ENCODE assay signal across 22 cellular contexts in genomic region chr2:228102949-228103348, GRCh38.
A peak's percentile ranks its signal among the peaks of the same experiment; 100 is the strongest.
DNase-seq lines count a peak whose midpoint lies in the region; ATAC-seq and TF ChIP-seq lines count a peak whose summit lies in the region.
"Had no signal": no experiment of that assay in that cellular context is flagged by ENCODE, and none has a peak within 500 bp of the region (broad histone marks: within the 10 kb centered on the region; RNA-seq: fewer than 3 reads in every experiment).

No MANE protein-coding gene starts in this region.

- H3K36me3 Mint-ChIP-seq in activated CD4-positive, alpha-beta T cell treated with anti-CD3 and anti-CD28 coated beads for 36 hours (ENCODE audit: low read depth), result no peaks in the 10 kb centered on the region
- peaks cover 7% of the 10 kb centered on the region; the same call in 2 of the 3 replicates for H3K36me3 Mint-ChIP-seq in GM23338 (ENCODE audit: low read depth)
- H3K36me3 Mint-ChIP-seq: activated naive CD4-positive, alpha-beta T cell treated with anti-CD3 and anti-CD28 coated beads, Interleukin-2, amount 10 ng/mL, durations not matched to agents 7 days and 5 days; naive B cell had no signal

- intact Hi-C loops in activated CD4-positive, alpha-beta T cell treated with anti-CD3 and anti-CD28 coated beads for 36 hours (cut with DNase I, micrococcal nuclease), result no loop called here
- intact Hi-C loops in mammary epithelial cell (cut with micrococcal nuclease), result no loop called here

- no peaks in the 10 kb centered on the region for H3K36me3 ChIP-seq in GM23338 (ENCODE audit: insufficient read depth)
- H3K36me3 ChIP-seq in mammary epithelial cell (ENCODE audit: insufficient read depth, low read length), result no peaks in the 10 kb centered on the region
- H3K36me3 ChIP-seq: SJCRH30, upper lobe of right lung, WERI-Rb-1 had no signal

- no peak overlapping the region for H3K9ac ChIP-seq in mammary epithelial cell (ENCODE audit: insufficient read depth, low read length)

- H3K9me3 ChIP-seq in mammary epithelial cell (replicated peaks; ENCODE audit: insufficient read depth, low read length), result no peaks in the 10 kb centered on the region
- H3K9me3 ChIP-seq: SJCRH30, upper lobe of right lung had no signal

- DNase-seq in activated CD4-positive, alpha-beta T cell treated with anti-CD3 and anti-CD28 coated beads for 36 hours, result peak; percentile 29
- no peak for DNase-seq in activated CD4-positive, alpha-beta T cell treated with anti-CD3 and anti-CD28 coated beads, Interleukin-2, amount 50 U/mL, for 1 hour
- DNase-seq in GM23338 (ENCODE audit: low spot score) (no peak), HT1080 (ENCODE audit: low read depth) (peak; percentile 58), mammary epithelial cell (peak; percentile 52), NCI-H82 (lab: John Stamatoyannopoulos, UW) (no peak)
- DNase-seq in stimulated activated naive CD4-positive, alpha-beta T cell treated with Interleukin-2 at 50 U/mL for 16 hours (lab: John Stamatoyannopoulos, UW), result no peak
- DNase-seq: activated naive CD4-positive, alpha-beta T cell treated with anti-CD3 and anti-CD28 coated beads, Interleukin-2, amount 10 ng/mL, durations not matched to agents 7 days and 5 days; activated T-cell treated with anti-CD3 and anti-CD28 coated beads, Interleukin-2, amount 50 U/mL, for 24 hours; AML-193; cerebellar nuclear complex; effector CD8-positive, alpha-beta T cell; mesenchymal stem cell; naive B cell; NCI-H524; SJCRH30; T-helper 2 cell; upper lobe of right lung; WERI-Rb-1 had no signal

- no peaks in the 10 kb centered on the region for H3K79me2 ChIP-seq in GM23338 (replicated peaks; ENCODE audit: insufficient read depth)
- H3K79me2 ChIP-seq in mammary epithelial cell (ENCODE audit: insufficient read depth, low read length), result no peaks in the 10 kb centered on the region

- no peaks in the 10 kb centered on the region for H3K4me1 Mint-ChIP-seq in activated CD4-positive, alpha-beta T cell treated with anti-CD3 and anti-CD28 coated beads for 36 hours
- H3K4me1 Mint-ChIP-seq in GM23338, result peaks cover 2% of the 10 kb centered on the region; the same call in 2 of the 3 replicates
- H3K4me1 Mint-ChIP-seq: activated naive CD4-positive, alpha-beta T cell treated with anti-CD3 and anti-CD28 coated beads, Interleukin-2, amount 10 ng/mL, durations not matched to agents 7 days and 5 days; naive B cell had no signal

- POLR2A ChIA-PET in activated CD4-positive, alpha-beta T cell treated with anti-CD3 and anti-CD28 coated beads for 36 hours (lab: Charles Lee), result no interaction called here

- in situ Hi-C loops in mammary epithelial cell (cut with MboI; ENCODE audit: low sequenced_read_pairs in 2 of 2), result no loop called here

- no peak overlapping the region for H3K4me3 Mint-ChIP-seq in activated CD4-positive, alpha-beta T cell treated with anti-CD3 and anti-CD28 coated beads for 36 hours
- no peak overlapping the region for H3K4me3 Mint-ChIP-seq in GM23338
- H3K4me3 Mint-ChIP-seq: activated naive CD4-positive, alpha-beta T cell treated with anti-CD3 and anti-CD28 coated beads, Interleukin-2, amount 10 ng/mL, durations not matched to agents 7 days and 5 days; activated T-cell treated with anti-CD3 and anti-CD28 coated beads, Interleukin-2, amount 50 U/mL, for 24 hours; naive B cell had no signal

- H3K4me2 ChIP-seq in GM23338 (no peak overlapping the region), mammary epithelial cell (ENCODE audit: insufficient read depth, low read depth, low read length) (no peak overlapping the region)

- H3K27ac Mint-ChIP-seq in activated CD4-positive, alpha-beta T cell treated with anti-CD3 and anti-CD28 coated beads for 36 hours, result no peak overlapping the region
- no peak overlapping the region for H3K27ac Mint-ChIP-seq in GM23338
- H3K27ac Mint-ChIP-seq: activated naive CD4-positive, alpha-beta T cell treated with anti-CD3 and anti-CD28 coated beads, Interleukin-2, amount 10 ng/mL, durations not matched to agents 7 days and 5 days; activated T-cell treated with anti-CD3 and anti-CD28 coated beads, Interleukin-2, amount 50 U/mL, for 24 hours; naive B cell had no signal

- H3K4me3 ChIP-seq in GM23338, result no peak overlapping the region
- H3K4me3 ChIP-seq in mammary epithelial cell (replicated peaks in 1 of 3; ENCODE audit: insufficient read depth in 1 of 3, low read depth in 2 of 3, low read length in 3 of 3), result no peak overlapping the region
- H3K4me3 ChIP-seq: SJCRH30, upper lobe of right lung had no signal

- BruUV-seq in mammary epithelial cell (replicated peaks; lab: Mats Ljungman, UMichigan), result no TSS peak

- no peaks in the 10 kb centered on the region for H3K27me3 Mint-ChIP-seq in activated CD4-positive, alpha-beta T cell treated with anti-CD3 and anti-CD28 coated beads for 36 hours
- H3K27me3 Mint-ChIP-seq in GM23338 (ENCODE audit: insufficient read depth, low read depth, poor library complexity), result no peaks in the 10 kb centered on the region
- H3K27me3 Mint-ChIP-seq: activated naive CD4-positive, alpha-beta T cell treated with anti-CD3 and anti-CD28 coated beads, Interleukin-2, amount 10 ng/mL, durations not matched to agents 7 days and 5 days; activated T-cell treated with anti-CD3 and anti-CD28 coated beads, Interleukin-2, amount 50 U/mL, for 24 hours; naive B cell had no signal

- CTCF ChIA-PET in activated CD4-positive, alpha-beta T cell treated with anti-CD3 and anti-CD28 coated beads for 36 hours (lab: Charles Lee), result no interaction called here
- CTCF ChIA-PET in mammary epithelial cell (lab: Charles Lee; ENCODE audit: low non-redundant PET), result no interaction called here

- dilution Hi-C loops in mammary epithelial cell (cut with HindIII; ENCODE audit: low sequenced_read_pairs), result loop anchor here (5.0 kb wide), 1 partner anchor 76 kb away; no protein-coding TSS in a partner anchor

- H3K27ac ChIP-seq in GM23338 (ENCODE audit: low read depth) (no peak overlapping the region), mammary epithelial cell (ENCODE audit: insufficient read depth, low read depth, low read length) (no peak overlapping the region)
- H3K27ac ChIP-seq: 22Rv1, SJCRH30, upper lobe of right lung, WERI-Rb-1 had no signal

- H4K20me1 ChIP-seq in GM23338 (replicated peaks; ENCODE audit: insufficient read depth) (no peaks in the 10 kb centered on the region), mammary epithelial cell (ENCODE audit: insufficient read depth, low read length) (no peaks in the 10 kb centered on the region)

- no peaks in the 10 kb centered on the region for H3F3A ChIP-seq in GM23338 (replicated peaks; ENCODE audit: low read depth)

- peak; percentile 70 for ATAC-seq in activated CD4-positive, alpha-beta T cell treated with anti-CD3 and anti-CD28 coated beads for 36 hours
- no peak for ATAC-seq in GM23338
- ATAC-seq in HG02885 (IDR thresholded peaks at IDR 0.05; ENCODE audit: poor library complexity, unreplicated experiment), result no peak
- ATAC-seq: right cardiac atrium, upper lobe of right lung had no signal

- H3K4me1 ChIP-seq in GM23338 (ENCODE audit: insufficient read depth) (no peaks in the 10 kb centered on the region; the same call in 1 of the 2 replicates), mammary epithelial cell (ENCODE audit: insufficient read depth, low read length) (no peaks in the 10 kb centered on the region)
- H3K4me1 ChIP-seq: upper lobe of right lung had no signal

- H3K27me3 ChIP-seq in GM23338 (ENCODE audit: insufficient read depth) (no peaks in the 10 kb centered on the region), mammary epithelial cell (ENCODE audit: insufficient read depth, low read length) (no peaks in the 10 kb centered on the region)
- H3K27me3 ChIP-seq: SJCRH30, upper lobe of right lung had no signal

- H2AFZ ChIP-seq in GM23338, result peak overlapping the region; percentile 70; the same call in 1 of the 2 replicates
- no peak overlapping the region for H2AFZ ChIP-seq in mammary epithelial cell (ENCODE audit: low read depth, low read length)

- peaks cover 17% of the 10 kb centered on the region for H3K9me3 Mint-ChIP-seq in activated CD4-positive, alpha-beta T cell treated with anti-CD3 and anti-CD28 coated beads for 36 hours (ENCODE audit: low read depth)
- peaks cover 17% of the 10 kb centered on the region for H3K9me3 Mint-ChIP-seq in GM23338

- WGBS in mammary epithelial cell (ENCODE audit: low coverage, missing lambda C conversion rate), result 63% methylated on average over 4 of the region's 4 CpGs

- TF ChIP-seq CTCF in GM23338 (conservative IDR thresholded peaks at IDR 0.05; ENCODE audit: low read depth in 2 of 2), result no peak
- TF ChIP-seq CTCF in mammary epithelial cell (conservative IDR thresholded peaks at IDR 0.05 in 1 of 2, IDR thresholded peaks at IDR 0.05 in 1 of 2; ENCODE audit: extremely low read depth in 1 of 2, insufficient read depth in 1 of 2, low read depth in 1 of 2, low read length in 2 of 2), result no peak

- H3K9me2 ChIP-seq in GM23338 (ENCODE audit: insufficient read depth), result no peaks in the 10 kb centered on the region

TF ChIP-seq in GM23338, 12 proteins besides CTCF, POLR2A, EP300 and RAD21 (continues in another document):
- TF ChIP-seq REST (IDR thresholded peaks at IDR 0.05; ENCODE audit: unreplicated experiment) (no peak), NANOG (IDR thresholded peaks at IDR 0.05; ENCODE audit: borderline replicate concordance) (no peak), ZNF331 (CRISPR knock-in tag; IDR thresholded peaks at IDR 0.05; ENCODE audit: low read depth) (no peak), CREB1 (CRISPR knock-in tag; IDR thresholded peaks at IDR 0.05; ENCODE audit: low read depth) (no peak)

Comparison
In these comparisons a context has a peak if more than half of its experiments do, and no peak if none do; other contexts are left out.
1. DNase-seq: peak in activated CD4-positive, alpha-beta T cell treated with anti-CD3 and anti-CD28 coated beads for 36 hours (single experiment), HT1080 (single experiment) and mammary epithelial cell (single experiment); none in activated CD4-positive, alpha-beta T cell treated with anti-CD3 and anti-CD28 coated beads, Interleukin-2, amount 50 U/mL, for 1 hour (single experiment), GM23338 (single experiment), NCI-H82 (single experiment) and stimulated activated naive CD4-positive, alpha-beta T cell treated with Interleukin-2 at 50 U/mL for 16 hours (single experiment).